ENCODE assay signal across 4 cellular contexts in the genomic region with DNA sequence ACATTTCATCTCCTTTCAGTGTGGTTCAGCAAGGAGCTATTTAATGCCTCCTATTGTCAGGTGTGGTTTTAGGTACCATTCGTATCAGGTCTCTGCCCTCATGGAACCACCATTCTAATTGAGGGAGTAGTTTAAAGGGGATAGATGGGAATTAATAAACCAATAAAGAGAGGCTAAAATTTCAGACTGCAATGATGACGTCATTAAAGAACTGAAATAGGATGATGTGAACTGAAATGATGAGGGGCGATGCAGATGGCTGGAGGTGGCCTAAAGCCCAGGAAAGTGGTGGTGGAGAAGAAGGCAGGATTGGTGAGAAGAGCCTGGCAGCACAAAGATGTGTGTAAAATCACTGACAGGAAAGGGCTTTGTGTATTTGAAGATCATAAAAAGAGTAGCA.
A peak's percentile ranks its signal among the peaks of the same experiment; 100 is the strongest.
TF ChIP-seq lines count a peak whose summit lies in the region.

No MANE protein-coding gene starts in this region.

TF ChIP-seq in HepG2, 621 proteins besides CTCF, POLR2A, EP300 and RAD21:
- peak; percentile 99 for TF ChIP-seq CREB1 (IDR thresholded peaks at IDR 0.05)
- no peak for TF ChIP-seq CREB1 (CRISPR knock-in tag; IDR thresholded peaks at IDR 0.05)
- TF ChIP-seq ATF7 (IDR thresholded peaks at IDR 0.05), result peak; percentile 100
- TF ChIP-seq ATF7 (CRISPR knock-in tag; IDR thresholded peaks at IDR 0.05), result no peak
- no peak for TF ChIP-seq ZC3H13 (CRISPR knock-in tag; IDR thresholded peaks at IDR 0.05)
- TF ChIP-seq ZNF781 (CRISPR knock-in tag; IDR thresholded peaks at IDR 0.05; ENCODE audit: borderline replicate concordance, not compliant biosample characterization), result no peak

TF ChIP-seq in HEK293, 187 proteins besides CTCF, POLR2A, EP300 and RAD21:
- TF ChIP-seq, protein P1, sequence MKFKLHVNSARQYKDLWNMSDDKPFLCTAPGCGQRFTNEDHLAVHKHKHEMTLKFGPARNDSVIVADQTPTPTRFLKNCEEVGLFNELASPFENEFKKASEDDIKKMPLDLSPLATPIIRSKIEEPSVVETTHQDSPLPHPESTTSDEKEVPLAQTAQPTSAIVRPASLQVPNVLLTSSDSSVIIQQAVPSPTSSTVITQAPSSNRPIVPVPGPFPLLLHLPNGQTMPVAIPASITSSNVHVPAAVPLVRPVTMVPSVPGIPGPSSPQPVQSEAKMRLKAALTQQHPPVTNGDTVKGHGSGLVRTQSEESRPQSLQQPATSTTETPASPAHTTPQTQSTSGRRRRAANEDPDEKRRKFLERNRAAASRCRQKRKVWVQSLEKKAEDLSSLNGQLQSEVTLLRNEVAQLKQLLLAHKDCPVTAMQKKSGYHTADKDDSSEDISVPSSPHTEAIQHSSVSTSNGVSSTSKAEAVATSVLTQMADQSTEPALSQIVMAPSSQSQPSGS (tag by site-specific recombination; IDR thresholded peaks at IDR 0.05; ENCODE audit: low read depth), result peak; percentile 63; the same call in 1 of the 2 replicates
- TF ChIP-seq, protein P2, sequence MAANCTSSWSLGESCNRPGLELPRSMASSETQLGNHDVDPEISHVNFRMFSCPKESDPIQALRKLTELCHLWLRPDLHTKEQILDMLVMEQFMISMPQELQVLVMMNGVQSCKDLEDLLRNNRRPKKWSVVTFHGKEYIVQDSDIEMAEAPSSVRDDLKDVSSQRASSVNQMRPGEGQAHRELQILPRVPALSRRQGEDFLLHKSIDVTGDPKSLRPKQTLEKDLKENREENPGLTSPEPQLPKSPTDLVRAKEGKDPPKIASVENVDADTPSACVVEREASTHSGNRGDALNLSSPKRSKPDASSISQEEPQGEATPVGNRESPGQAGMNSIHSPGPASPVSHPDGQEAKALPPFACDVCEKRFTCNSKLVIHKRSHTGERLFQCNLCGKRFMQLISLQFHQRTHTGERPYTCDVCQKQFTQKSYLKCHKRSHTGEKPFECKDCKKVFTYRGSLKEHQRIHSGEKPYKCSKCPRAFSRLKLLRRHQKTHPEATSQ (tag by site-specific recombination; IDR thresholded peaks at IDR 0.05), result no peak

TF ChIP-seq in GM12878, 131 proteins besides CTCF, POLR2A, EP300 and RAD21:
- TF ChIP-seq ATF7 (IDR thresholded peaks at IDR 0.05; ENCODE audit: low read depth) (peak; percentile 58; the same call in 1 of the 2 replicates), SP1 (IDR thresholded peaks at IDR 0.05; ENCODE audit: low read depth, low read length) (no peak)
TF ChIP-seq in GM12878: peak in this region for 1.

TF ChIP-seq in K562, 482 proteins besides CTCF, POLR2A, EP300 and RAD21:
- TF ChIP-seq, protein P3, sequence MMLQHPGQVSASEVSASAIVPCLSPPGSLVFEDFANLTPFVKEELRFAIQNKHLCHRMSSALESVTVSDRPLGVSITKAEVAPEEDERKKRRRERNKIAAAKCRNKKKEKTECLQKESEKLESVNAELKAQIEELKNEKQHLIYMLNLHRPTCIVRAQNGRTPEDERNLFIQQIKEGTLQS (IDR thresholded peaks at IDR 0.05), result peak; percentile 60
- TF ChIP-seq, protein P3 (CRISPR knock-in tag; conservative IDR thresholded peaks at IDR 0.05), result no peak
- TF ChIP-seq, protein P4, sequence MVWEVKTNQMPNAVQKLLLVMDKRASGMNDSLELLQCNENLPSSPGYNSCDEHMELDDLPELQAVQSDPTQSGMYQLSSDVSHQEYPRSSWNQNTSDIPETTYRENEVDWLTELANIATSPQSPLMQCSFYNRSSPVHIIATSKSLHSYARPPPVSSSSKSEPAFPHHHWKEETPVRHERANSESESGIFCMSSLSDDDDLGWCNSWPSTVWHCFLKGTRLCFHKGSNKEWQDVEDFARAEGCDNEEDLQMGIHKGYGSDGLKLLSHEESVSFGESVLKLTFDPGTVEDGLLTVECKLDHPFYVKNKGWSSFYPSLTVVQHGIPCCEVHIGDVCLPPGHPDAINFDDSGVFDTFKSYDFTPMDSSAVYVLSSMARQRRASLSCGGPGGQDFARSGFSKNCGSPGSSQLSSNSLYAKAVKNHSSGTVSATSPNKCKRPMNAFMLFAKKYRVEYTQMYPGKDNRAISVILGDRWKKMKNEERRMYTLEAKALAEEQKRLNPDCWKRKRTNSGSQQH (CRISPR knock-in tag; IDR thresholded peaks at IDR 0.05), result no peak
- no peak for TF ChIP-seq ZFP36 (IDR thresholded peaks at IDR 0.05; ENCODE audit: low read depth, low read length, partially characterized antibody)
- TF ChIP-seq ATF7 (IDR thresholded peaks at IDR 0.05), result peak; percentile 32; the same call in 1 of the 2 replicates
- no peak for TF ChIP-seq GATAD2A (IDR thresholded peaks at IDR 0.05)
- TF ChIP-seq CBX5 (IDR thresholded peaks at IDR 0.05; ENCODE audit: borderline replicate concordance, low read depth), result no peak
TF ChIP-seq in K562: peak in this region for 2.
